1 cellular context compared by ENCODE assay signal in genomic region chr5:93151896-93152295, GRCh38.
TF ChIP-seq lines count a peak whose summit lies in the region.

No MANE protein-coding gene starts in this region.

TF ChIP-seq in IMR-90, 13 proteins besides CTCF, POLR2A, EP300 and RAD21:
- no peak for TF ChIP-seq BHLHE40 (IDR thresholded peaks at IDR 0.05; ENCODE audit: low read depth, low read length)
- TF ChIP-seq CEBPB (IDR thresholded peaks at IDR 0.05; ENCODE audit: low read depth, low read length): no peak
- TF ChIP-seq, protein P1, sequence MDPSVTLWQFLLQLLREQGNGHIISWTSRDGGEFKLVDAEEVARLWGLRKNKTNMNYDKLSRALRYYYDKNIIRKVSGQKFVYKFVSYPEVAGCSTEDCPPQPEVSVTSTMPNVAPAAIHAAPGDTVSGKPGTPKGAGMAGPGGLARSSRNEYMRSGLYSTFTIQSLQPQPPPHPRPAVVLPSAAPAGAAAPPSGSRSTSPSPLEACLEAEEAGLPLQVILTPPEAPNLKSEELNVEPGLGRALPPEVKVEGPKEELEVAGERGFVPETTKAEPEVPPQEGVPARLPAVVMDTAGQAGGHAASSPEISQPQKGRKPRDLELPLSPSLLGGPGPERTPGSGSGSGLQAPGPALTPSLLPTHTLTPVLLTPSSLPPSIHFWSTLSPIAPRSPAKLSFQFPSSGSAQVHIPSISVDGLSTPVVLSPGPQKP (IDR thresholded peaks at IDR 0.05; ENCODE audit: borderline replicate concordance, low read depth, low read length): no peak
- TF ChIP-seq MAZ (IDR thresholded peaks at IDR 0.05; ENCODE audit: borderline replicate concordance, low read depth, low read length): no peak
- no peak for TF ChIP-seq RCOR1 (IDR thresholded peaks at IDR 0.05; ENCODE audit: insufficient replicate concordance, low read length)
- no peak for TF ChIP-seq MAFK (IDR thresholded peaks at IDR 0.05; ENCODE audit: low read depth, low read length)
- TF ChIP-seq MXI1 (IDR thresholded peaks at IDR 0.05; ENCODE audit: borderline replicate concordance, low read depth, low read length): no peak
- no peak for TF ChIP-seq CHD1 (IDR thresholded peaks at IDR 0.05; ENCODE audit: low read depth, low read length)
- TF ChIP-seq NFE2L2 (IDR thresholded peaks at IDR 0.05; ENCODE audit: low read depth, low read length): no peak
- no peak for TF ChIP-seq FOS (IDR thresholded peaks at IDR 0.05; ENCODE audit: low read depth, low read length)
- no peak for TF ChIP-seq SMC3 (IDR thresholded peaks at IDR 0.05; ENCODE audit: low read depth, low read length)
- no peak for TF ChIP-seq USF2 (IDR thresholded peaks at IDR 0.05; ENCODE audit: low read depth, low read length)
- no peak for TF ChIP-seq RFX5 (IDR thresholded peaks at IDR 0.05; ENCODE audit: low read depth, low read length)
TF ChIP-seq in IMR-90: peak in this region for 0.
